Comparison of ENCODE assay signal across 27 cellular contexts in the genomic region with DNA sequence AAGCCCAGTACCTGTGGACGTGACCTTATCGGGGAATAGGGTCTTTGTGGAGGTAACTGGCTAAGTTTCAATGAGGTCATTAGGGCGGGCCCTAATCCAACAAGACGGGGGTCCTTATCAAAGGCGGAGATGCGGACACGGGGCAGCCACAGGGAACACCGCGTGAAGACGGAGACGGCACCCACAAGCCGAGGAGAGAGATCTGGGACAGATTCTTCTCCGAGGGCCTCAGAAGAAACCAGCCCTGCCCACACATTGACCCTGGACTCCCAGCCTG.
DNase-seq lines count a peak whose midpoint lies in the region; ATAC-seq, FAIRE-seq and TF ChIP-seq lines count a peak whose summit lies in the region.
"Had no signal": no experiment of that assay in that cellular context is flagged by ENCODE, and none has a peak within 500 bp of the region (broad histone marks: within the 10 kb centered on the region; RNA-seq: fewer than 3 reads in every experiment).

No MANE protein-coding gene starts in this region.

- no peaks in the 10 kb centered on the region for H3K79me2 ChIP-seq in HepG2 (ENCODE audit: insufficient read depth, low read length)

- H3K27me3 ChIP-seq in HepG2 (ENCODE audit: control insufficient read depth in 1 of 2, insufficient read depth in 2 of 2, low read length in 2 of 2) (peaks cover 0 to 21% of the 10 kb centered on the region in 2 experiments; a peak in 4 of 5 replicates), skeletal muscle tissue (ENCODE audit: control insufficient read depth in 3 of 3, insufficient read depth in 3 of 3, low read length in 3 of 3) (peaks cover 0 to 7% (median 3%) of the 10 kb centered on the region in 3 donors), adrenal gland (no peaks in the 10 kb centered on the region)
- H3K27me3 ChIP-seq: MG63 had no signal

- peak overlapping the region; percentile 98 to 99 (median 98) for H3K27ac Mint-ChIP-seq in CD14-positive monocyte
- peak overlapping the region; percentile 44 for H3K27ac Mint-ChIP-seq in central memory CD8-positive, alpha-beta T cell (ENCODE audit: low read depth)
- H3K27ac Mint-ChIP-seq: CD8-positive, alpha-beta memory T cell had no signal

- TF ChIP-seq POLR2A in HepG2 (IDR thresholded peaks at IDR 0.05; ENCODE audit: insufficient read depth in 1 of 2, low read depth in 2 of 2, low read length in 2 of 2) (no peak), adrenal gland (IDR thresholded peaks at IDR 0.05) (no peak), GM12892 (IDR thresholded peaks at IDR 0.05; ENCODE audit: low read depth, low read length) (no peak)

- H3K27ac ChIP-seq in HepG2 (ENCODE audit: extremely low read length, insufficient read depth, low read length) = peak overlapping the region; percentile 63
- peak overlapping the region; percentile 54 for H3K27ac ChIP-seq in skeletal muscle tissue (ENCODE audit: low read depth, low read length)
- H3K27ac ChIP-seq in adrenal gland = peak overlapping the region in 1 of 5 donors; percentile 67
- H3K27ac ChIP-seq: A549, C4-2B had no signal

- TF ChIP-seq CTCF in CD14-positive monocyte (IDR thresholded peaks at IDR 0.05) = no peak
- TF ChIP-seq CTCF in HepG2 (CRISPR knock-in tag; IDR thresholded peaks at IDR 0.05) = no peak
- no peak for TF ChIP-seq CTCF in adrenal gland (IDR thresholded peaks at IDR 0.05)

- intact Hi-C loops in CD14-positive monocyte (cut with micrococcal nuclease) (loop anchor here in 1 of 2 donors (10.0 kb wide), 2 partner anchors 359 to 719 kb away; partner anchors contain the start of gene UBE3C), HepG2 (cut with micrococcal nuclease; ENCODE audit: unreplicated experiment) (no loop called here), adrenal gland (cut with DNase I) (no loop called here)

- BruUV-seq in HepG2 (replicated peaks; lab: Mats Ljungman, UMichigan) = no TSS peak

- H3K27me3 Mint-ChIP-seq in CD14-positive monocyte (ENCODE audit: low read depth in 3 of 3) = peaks cover 3 to 6% (median 3%) of the 10 kb centered on the region in 3 donors
- H3K27me3 Mint-ChIP-seq in central memory CD8-positive, alpha-beta T cell = peaks cover 25% of the 10 kb centered on the region

- no peak for TF ChIP-seq RAD21 in HepG2 (CRISPR knock-in tag; IDR thresholded peaks at IDR 0.05)

- peaks cover 0 to 2% (median 0%) of the 10 kb centered on the region in 7 donors for H3K9me3 Mint-ChIP-seq in CD14-positive monocyte
- H3K9me3 Mint-ChIP-seq in central memory CD8-positive, alpha-beta T cell = no peaks in the 10 kb centered on the region
- H3K9me3 Mint-ChIP-seq: CD8-positive, alpha-beta memory T cell had no signal

- H3K9me3 ChIP-seq in HepG2 (ENCODE audit: low read length) (no peaks in the 10 kb centered on the region), skeletal muscle tissue (ENCODE audit: control insufficient read depth in 3 of 3, low read length in 3 of 3) (peaks cover 0 to 4% (median 0%) of the 10 kb centered on the region in 3 donors), adrenal gland (replicated peaks in 1 of 3) (no peaks in the 10 kb centered on the region)
- H3K9me3 ChIP-seq: A549, MG63 had no signal

- FAIRE-seq in HepG2 (lab: Jason Lieb, UNC) = no peak
- no peak for FAIRE-seq in GM12892 (lab: Jason Lieb, UNC)
- FAIRE-seq: A549, GM18507, H54 had no signal

- H3K4me3 ChIP-seq in HepG2 (replicated peaks in 1 of 3; ENCODE audit: insufficient read depth in 1 of 3, low read depth in 2 of 3, low read length in 3 of 3) (no peak overlapping the region), skeletal muscle tissue (ENCODE audit: low read length in 3 of 3) (no peak overlapping the region), adrenal gland (no peak overlapping the region)
- H3K4me3 ChIP-seq: A549, MG63 had no signal

- peaks cover 20 to 26% of the 10 kb centered on the region in 2 donors for H3K36me3 Mint-ChIP-seq in CD14-positive monocyte
- H3K36me3 Mint-ChIP-seq in central memory CD8-positive, alpha-beta T cell (ENCODE audit: insufficient read depth) = peaks cover 2% of the 10 kb centered on the region
- H3K36me3 Mint-ChIP-seq: CD8-positive, alpha-beta memory T cell had no signal

- POLR2A ChIA-PET in HepG2 (lab: Yijun Ruan, JAX) = no interaction called here

- H2AFZ ChIP-seq in HepG2 (ENCODE audit: low read length) = no peak overlapping the region

- TF ChIP-seq EP300 in HepG2 (IDR thresholded peaks at IDR 0.05; ENCODE audit: low read depth in 2 of 2, low read length in 2 of 2) (no peak), HepG2 (CRISPR knock-in tag; IDR thresholded peaks at IDR 0.05; ENCODE audit: borderline replicate concordance) (no peak)

- WGBS in HepG2 (ENCODE audit: low lambda C conversion rate) = 95% methylated on average over 13 of the region's 13 CpGs
- 89 to 95% (median 94%) methylated on average over 13 of the region's 13 CpGs for WGBS in adrenal gland, 4 donors

- ATAC-seq in central memory CD8-positive, alpha-beta T cell (replicated peaks; ENCODE audit: extremely low read depth, poor library complexity, severe bottlenecking) = no peak
- ATAC-seq in HepG2 (no peak; the same call in 2 of the 3 replicates), HG03354 (IDR thresholded peaks at IDR 0.05; ENCODE audit: poor library complexity, severe bottlenecking, unreplicated experiment) (no peak), HG03095 (IDR thresholded peaks at IDR 0.05; ENCODE audit: unreplicated experiment) (no peak)
- ATAC-seq: A549, PC-3 had no signal

- H3K4me1 Mint-ChIP-seq in CD14-positive monocyte = peaks cover 70% of the 10 kb centered on the region
- peaks cover 8% of the 10 kb centered on the region for H3K4me1 Mint-ChIP-seq in central memory CD8-positive, alpha-beta T cell

- H3K36me3 ChIP-seq in HepG2 (replicated peaks in 1 of 2; ENCODE audit: control insufficient read depth in 1 of 2, insufficient read depth in 2 of 2, low read length in 2 of 2) (no peaks in the 10 kb centered on the region), skeletal muscle tissue (ENCODE audit: control insufficient read depth in 3 of 3, insufficient read depth in 3 of 3, low read length in 3 of 3) (no peaks in the 10 kb centered on the region), adrenal gland (replicated peaks in 1 of 2) (no peaks in the 10 kb centered on the region)
- H3K36me3 ChIP-seq: MG63 had no signal

- no peak overlapping the region for H3K4me2 ChIP-seq in HepG2 (ENCODE audit: low read depth, low read length)
- H3K4me2 ChIP-seq: A549, SK-N-SH had no signal

- in situ Hi-C loops in HepG2 (cut with HindIII; ENCODE audit: extremely low pct_ligation_motif_present, low pct_unique_long_range_greater_than_20kb) = no loop called here

- CTCF ChIA-PET in HepG2 (lab: Yijun Ruan, JAX; ENCODE audit: low intra/inter-chr PET ratio, low total read pairs) = no interaction called here

- H4K20me1 ChIP-seq in HepG2 (ENCODE audit: insufficient read depth, low read length) = 0 out of 2 replicates have a peak, but pooled peaks cover 4% of the 10 kb centered on the region

- no peak overlapping the region for H3K9ac ChIP-seq in HepG2 (ENCODE audit: insufficient read depth, low read depth, low read length)
- H3K9ac ChIP-seq in skeletal muscle tissue (ENCODE audit: low read depth in 1 of 3, low read length in 3 of 3) = no peak overlapping the region
- H3K9ac ChIP-seq: SK-N-SH had no signal

- peak overlapping the region; percentile 39 to 95 for H3K4me3 Mint-ChIP-seq in CD14-positive monocyte
- H3K4me3 Mint-ChIP-seq in central memory CD8-positive, alpha-beta T cell = no peak overlapping the region
- H3K4me3 Mint-ChIP-seq: CD8-positive, alpha-beta memory T cell had no signal

- DNase-seq in CD14-positive monocyte (ENCODE audit: low spot score) (no peak), HepG2 (ENCODE audit: low spot score) (no peak), adrenal gland (no peak), GM12892 (ENCODE audit: insufficient read length) (no peak)
- DNase-seq in central memory CD8-positive, alpha-beta T cell (ENCODE audit: low spot score in 2 of 2) = no peak
- DNase-seq: AML-193; CD8-positive, alpha-beta memory T cell; DMS79 treated with DMSO at 0.1 percent for 48 hours; IMR-90; NCI-H1048; NCI-H1417; NCI-H1694; NCI-H2029 treated with DMSO at 0.1 percent for 48 hours; NCI-H446 treated with DMSO at 0.1 percent for 48 hours; NCI-H526; NCI-H82; NK-92 treated with Interleukin-12 subunit alpha and Interleukin-12 subunit beta, amount 100 ng/mL, for 24 hours; PC-3; SK-N-SH had no signal

- H3K4me1 ChIP-seq in HepG2 (ENCODE audit: insufficient read depth, low read length) = peaks cover 31% of the 10 kb centered on the region
- peaks cover 0 to 3% (median 3%) of the 10 kb centered on the region in 3 donors for H3K4me1 ChIP-seq in skeletal muscle tissue (ENCODE audit: control insufficient read depth in 3 of 3, insufficient read depth in 3 of 3, low read length in 3 of 3)
- no peaks in the 10 kb centered on the region for H3K4me1 ChIP-seq in adrenal gland (replicated peaks in 1 of 2)
- H3K4me1 ChIP-seq: A549 had no signal

TF ChIP-seq in HepG2, 621 proteins besides CTCF, POLR2A, EP300 and RAD21 (continues in another document):
- TF ChIP-seq, protein P1, sequence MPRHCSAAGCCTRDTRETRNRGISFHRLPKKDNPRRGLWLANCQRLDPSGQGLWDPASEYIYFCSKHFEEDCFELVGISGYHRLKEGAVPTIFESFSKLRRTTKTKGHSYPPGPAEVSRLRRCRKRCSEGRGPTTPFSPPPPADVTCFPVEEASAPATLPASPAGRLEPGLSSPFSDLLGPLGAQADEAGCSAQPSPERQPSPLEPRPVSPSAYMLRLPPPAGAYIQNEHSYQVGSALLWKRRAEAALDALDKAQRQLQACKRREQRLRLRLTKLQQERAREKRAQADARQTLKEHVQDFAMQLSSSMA (CRISPR knock-in tag; IDR thresholded peaks at IDR 0.05) = no peak
- no peak for TF ChIP-seq PHF8 (CRISPR knock-in tag; IDR thresholded peaks at IDR 0.05)
- no peak for TF ChIP-seq ZNF563 (CRISPR knock-in tag; IDR thresholded peaks at IDR 0.05)
- TF ChIP-seq ZNF232 (CRISPR knock-in tag; IDR thresholded peaks at IDR 0.05; ENCODE audit: borderline replicate concordance) = no peak
- no peak for TF ChIP-seq ZNF703 (CRISPR knock-in tag; IDR thresholded peaks at IDR 0.05; ENCODE audit: borderline replicate concordance)
- no peak for TF ChIP-seq ZSCAN9 (CRISPR knock-in tag; IDR thresholded peaks at IDR 0.05; ENCODE audit: borderline replicate concordance)
- TF ChIP-seq GMEB2 (CRISPR knock-in tag; IDR thresholded peaks at IDR 0.05; ENCODE audit: low read depth) = no peak
- no peak for TF ChIP-seq FOXO1 (CRISPR knock-in tag; IDR thresholded peaks at IDR 0.05)
